17 cellular contexts compared by ENCODE assay signal in the genomic region with DNA sequence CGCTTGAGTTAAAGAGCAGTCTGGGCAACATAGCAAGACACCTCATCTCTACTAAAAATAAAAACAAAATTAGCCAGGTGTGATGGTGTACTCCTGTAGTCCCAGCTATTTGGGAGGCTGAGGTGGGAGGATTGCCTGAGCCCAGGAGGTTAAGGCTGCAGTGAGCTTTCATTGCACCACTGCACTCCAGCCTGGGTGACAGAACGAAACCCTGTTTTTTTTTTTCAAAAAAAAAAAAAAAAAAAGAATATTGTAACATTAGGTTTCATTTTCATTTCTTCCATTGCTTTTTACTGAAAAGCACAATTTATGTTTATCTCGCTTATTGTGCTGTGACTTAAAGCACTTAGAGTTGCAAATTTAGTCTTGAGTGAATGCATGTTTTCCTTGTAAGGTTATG.
DNase-seq lines count a peak whose midpoint lies in the region; ATAC-seq, FAIRE-seq and TF ChIP-seq lines count a peak whose summit lies in the region.
"Had no signal": no experiment of that assay in that cellular context is flagged by ENCODE, and none has a peak within 500 bp of the region (broad histone marks: within the 10 kb centered on the region; RNA-seq: fewer than 3 reads in every experiment).

No MANE protein-coding gene starts in this region.

- peak; percentile 12 for ATAC-seq in activated CD4-positive, alpha-beta T cell treated with anti-CD3 and anti-CD28 coated beads for 36 hours
- no peak for ATAC-seq in T-cell (replicated peaks in 1 of 4)
- ATAC-seq in effector memory CD8-positive, alpha-beta T cell (replicated peaks): peak; percentile 50
- no peak for ATAC-seq in GM19023 (IDR thresholded peaks at IDR 0.05; ENCODE audit: unreplicated experiment)

- no peak for DNase-seq in activated CD4-positive, alpha-beta T cell treated with anti-CD3 and anti-CD28 coated beads for 36 hours
- no peak for DNase-seq in activated CD4-positive, alpha-beta T cell treated with anti-CD3 and anti-CD28 coated beads for 1 hour
- DNase-seq in GM12891 (ENCODE audit: insufficient read length, low spot score) (no peak), T-cell (no peak), D341Med (ENCODE audit: low spot score) (no peak), endothelial cell (ENCODE audit: low spot score) (no peak)
- peak in 1 of 3 experiments; percentile 3 for DNase-seq in effector memory CD8-positive, alpha-beta T cell
- DNase-seq: CD4-positive, alpha-beta T cell; DND-41; H9; NCI-H1436; NCI-H2029 treated with DMSO at 0.1 percent for 48 hours; NCI-H748 treated with DMSO at 0.1 percent for 48 hours; OCI-M1; SIG-M5 had no signal

- TF ChIP-seq CTCF in endothelial cell (IDR thresholded peaks at IDR 0.05; ENCODE audit: unreplicated experiment): no peak

- CTCF ChIA-PET in activated CD4-positive, alpha-beta T cell treated with anti-CD3 and anti-CD28 coated beads for 36 hours (lab: Charles Lee): no interaction called here
- CTCF ChIA-PET in T-cell (lab: Charles Lee): interaction anchor here in 1 of 2 donors (0.6 kb wide), 1 partner anchor 117 kb away, joined by 3 read pairs; no protein-coding TSS in a partner anchor

- H3K27ac Mint-ChIP-seq in activated CD4-positive, alpha-beta T cell treated with anti-CD3 and anti-CD28 coated beads for 36 hours: no peak overlapping the region
- H3K27ac Mint-ChIP-seq in T-cell: peak overlapping the region; percentile 44 to 47
- H3K27ac Mint-ChIP-seq in effector memory CD8-positive, alpha-beta T cell: peak overlapping the region; percentile 77 to 88
- no peak overlapping the region for H3K27ac Mint-ChIP-seq in endothelial cell (ENCODE audit: unreplicated experiment)
- H3K27ac Mint-ChIP-seq: B cell; CD4-positive, alpha-beta T cell had no signal

- intact Hi-C loops in activated CD4-positive, alpha-beta T cell treated with anti-CD3 and anti-CD28 coated beads for 36 hours (cut with DNase I, micrococcal nuclease): loop anchor here in 1 of 2 experiments (5.0 kb wide), 1 partner anchor 33 kb away; no protein-coding TSS in a partner anchor

- no peak overlapping the region for H3K4me3 Mint-ChIP-seq in activated CD4-positive, alpha-beta T cell treated with anti-CD3 and anti-CD28 coated beads for 36 hours
- peak overlapping the region in 1 of 3 donors; percentile 31 for H3K4me3 Mint-ChIP-seq in T-cell
- peak overlapping the region; percentile 71 to 75 for H3K4me3 Mint-ChIP-seq in effector memory CD8-positive, alpha-beta T cell
- H3K4me3 Mint-ChIP-seq in endothelial cell (ENCODE audit: unreplicated experiment): no peak overlapping the region
- H3K4me3 Mint-ChIP-seq: B cell; CD4-positive, alpha-beta T cell; H9 had no signal

- H3K27me3 Mint-ChIP-seq in activated CD4-positive, alpha-beta T cell treated with anti-CD3 and anti-CD28 coated beads for 36 hours: no peaks in the 10 kb centered on the region
- H3K27me3 Mint-ChIP-seq in T-cell: no peaks in the 10 kb centered on the region
- no peaks in the 10 kb centered on the region for H3K27me3 Mint-ChIP-seq in effector memory CD8-positive, alpha-beta T cell
- H3K27me3 Mint-ChIP-seq in endothelial cell (ENCODE audit: unreplicated experiment): no peaks in the 10 kb centered on the region
- H3K27me3 Mint-ChIP-seq: B cell; CD4-positive, alpha-beta T cell had no signal

- no peaks in the 10 kb centered on the region for H3K9me3 Mint-ChIP-seq in activated CD4-positive, alpha-beta T cell treated with anti-CD3 and anti-CD28 coated beads for 36 hours (ENCODE audit: low read depth)
- H3K9me3 Mint-ChIP-seq in T-cell (peaks cover 0 to 1% (median 0%) of the 10 kb centered on the region in 3 donors), endothelial cell (ENCODE audit: unreplicated experiment) (no peaks in the 10 kb centered on the region)
- H3K9me3 Mint-ChIP-seq in effector memory CD8-positive, alpha-beta T cell: peaks cover 0 to under 1% of the 10 kb centered on the region in 2 donors
- H3K9me3 Mint-ChIP-seq: CD4-positive, alpha-beta T cell had no signal

- POLR2A ChIA-PET in activated CD4-positive, alpha-beta T cell treated with anti-CD3 and anti-CD28 coated beads for 36 hours (lab: Charles Lee): no interaction called here
- POLR2A ChIA-PET in T-cell (lab: Charles Lee): no interaction called here

- peaks cover 29% of the 10 kb centered on the region for H3K4me1 Mint-ChIP-seq in activated CD4-positive, alpha-beta T cell treated with anti-CD3 and anti-CD28 coated beads for 36 hours
- H3K4me1 Mint-ChIP-seq in T-cell: peaks cover 21 to 41% (median 33%) of the 10 kb centered on the region in 3 donors
- peaks cover 18 to 39% of the 10 kb centered on the region in 2 donors for H3K4me1 Mint-ChIP-seq in effector memory CD8-positive, alpha-beta T cell (ENCODE audit: low read depth in 2 of 2)
- peaks cover 9% of the 10 kb centered on the region for H3K4me1 Mint-ChIP-seq in endothelial cell (ENCODE audit: unreplicated experiment)

- H3K36me3 Mint-ChIP-seq in activated CD4-positive, alpha-beta T cell treated with anti-CD3 and anti-CD28 coated beads for 36 hours (ENCODE audit: low read depth): peaks cover 24% of the 10 kb centered on the region
- peaks cover 36% of the 10 kb centered on the region for H3K36me3 Mint-ChIP-seq in T-cell
- H3K36me3 Mint-ChIP-seq in effector memory CD8-positive, alpha-beta T cell (ENCODE audit: insufficient read depth): peaks cover 15% of the 10 kb centered on the region
- H3K36me3 Mint-ChIP-seq in endothelial cell (ENCODE audit: low read depth, unreplicated experiment): peaks cover 10% of the 10 kb centered on the region

- no peak for TF ChIP-seq POLR2A in GM12891 (IDR thresholded peaks at IDR 0.05; ENCODE audit: low read depth, low read length)

- peak; percentile 43 for FAIRE-seq in GM12891 (lab: Jason Lieb, UNC)

TF ChIP-seq in GM12891, 5 proteins besides CTCF, POLR2A, EP300 and RAD21:
- no peak for TF ChIP-seq PAX5 (IDR thresholded peaks at IDR 0.05; ENCODE audit: insufficient read depth, low read length, severe bottlenecking)

Comparison
In these comparisons a context has a peak if more than half of its experiments do, and no peak if none do; other contexts are left out.
1. ATAC-seq: peak in activated CD4-positive, alpha-beta T cell treated with anti-CD3 and anti-CD28 coated beads for 36 hours (single experiment) and effector memory CD8-positive, alpha-beta T cell (single experiment); none in T-cell (0 of 4) and GM19023 (single experiment).
2. H3K27ac Mint-ChIP-seq: peak in T-cell (2 of 2) and effector memory CD8-positive, alpha-beta T cell (2 of 2); none in activated CD4-positive, alpha-beta T cell treated with anti-CD3 and anti-CD28 coated beads for 36 hours (single experiment) and endothelial cell (single experiment).
3. H3K4me3 Mint-ChIP-seq: peak in effector memory CD8-positive, alpha-beta T cell (2 of 2); none in activated CD4-positive, alpha-beta T cell treated with anti-CD3 and anti-CD28 coated beads for 36 hours (single experiment) and endothelial cell (single experiment).